In the genomic region with DNA sequence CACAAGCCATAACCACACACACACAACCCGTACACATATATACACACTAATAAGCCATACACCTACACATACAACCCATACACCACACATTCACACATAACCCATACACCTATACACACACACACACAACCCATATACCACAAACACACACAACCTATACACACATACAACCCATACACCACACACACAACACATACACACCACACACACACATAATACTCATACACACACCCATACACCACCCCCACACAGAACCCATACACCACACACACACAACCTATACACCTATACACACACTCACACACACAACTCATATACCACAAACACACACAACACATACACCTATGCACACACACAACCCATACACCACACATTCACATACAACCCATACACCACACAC, we compare ENCODE assay signal across 18 cellular contexts. TPM values are rescaled to one million over a fixed set of nuclear protein-coding genes. Genes with fewer than 3 reads are reported as not detected.
DNase-seq lines count a peak whose midpoint lies in the region; ATAC-seq and TF ChIP-seq lines count a peak whose summit lies in the region.
"Had no signal": no experiment of that assay in that cellular context is flagged by ENCODE, and none has a peak within 500 bp of the region (broad histone marks: within the 10 kb centered on the region; RNA-seq: fewer than 3 reads in every experiment).

No MANE protein-coding gene starts in this region.

- CTCF ChIA-PET in HEK293 (lab: Yijun Ruan, JAX) (no interaction called here), activated B cell treated with CpG ODN at 0.5 μM for 24 hours (lab: Charles Lee) (no interaction called here)

- intact Hi-C loops in activated B cell treated with CpG ODN at 0.5 μM for 24 hours (cut with micrococcal nuclease) = no loop called here

- H2BK120ac ChIP-seq in mesendoderm (ENCODE audit: low read depth, low read length) = no peak overlapping the region

- H3K4me3 ChIP-seq in HEK293 (ENCODE audit: low read depth, low read length) = no peak overlapping the region
- H3K4me3 ChIP-seq in KMS-11 (IDR thresholded peaks at IDR 0.05; ENCODE audit: insufficient read depth, low read depth, low read length) = no peak overlapping the region
- peak overlapping the region; percentile 3 for H3K4me3 ChIP-seq in mesendoderm (ENCODE audit: low read length)
- H3K4me3 ChIP-seq: HAP-1, PC-9 had no signal

- H3K4me1 ChIP-seq in HEK293 (ENCODE audit: control insufficient read depth, insufficient read depth, low read length) (no peaks in the 10 kb centered on the region), KMS-11 (ENCODE audit: low read depth, poor library complexity, severe bottlenecking) (peaks cover 65% of the 10 kb centered on the region), mesendoderm (ENCODE audit: control insufficient read depth, low read depth, low read length) (no peaks in the 10 kb centered on the region)
- H3K4me1 ChIP-seq: HAP-1 had no signal

- no peak overlapping the region for H2BK5ac ChIP-seq in mesendoderm (ENCODE audit: low read length)

- peak overlapping the region; percentile 95 for H3K27ac Mint-ChIP-seq in activated B cell treated with CpG ODN at 0.5 μM for 24 hours
- H3K27ac Mint-ChIP-seq in activated T-cell treated with anti-CD3 and anti-CD28 coated beads, Interleukin-2, amount 50 U/mL, for 24 hours = no peak overlapping the region

- POLR2A ChIA-PET in HEK293 (lab: Yijun Ruan, JAX) = no interaction called here
- POLR2A ChIA-PET in activated B cell treated with CpG ODN at 0.5 μM for 24 hours (lab: Charles Lee) = interaction anchor here (1.2 kb wide), 1 partner anchor 292 kb away, joined by 6 read pairs; no protein-coding TSS in a partner anchor

- H4K20me1 ChIP-seq in KMS-11 (ENCODE audit: insufficient read depth) = no peaks in the 10 kb centered on the region

- H3K56ac ChIP-seq in mesendoderm (ENCODE audit: low read length) = no peak overlapping the region

- no peak overlapping the region for H3K18ac ChIP-seq in mesendoderm (ENCODE audit: low read length)

- H2AFZ ChIP-seq in KMS-11 (ENCODE audit: low read depth) = no peak overlapping the region
- H2AFZ ChIP-seq: PC-9 had no signal

- H3K36me3 ChIP-seq in HEK293 (ENCODE audit: control insufficient read depth in 2 of 2, insufficient read depth in 1 of 2, low read length in 2 of 2) (no peaks in the 10 kb centered on the region), KMS-11 (ENCODE audit: insufficient read depth) (no peaks in the 10 kb centered on the region), mesendoderm (ENCODE audit: control insufficient read depth, insufficient read depth, low read length) (no peaks in the 10 kb centered on the region)
- H3K36me3 ChIP-seq: HAP-1 had no signal

- H3K9ac ChIP-seq in KMS-11 (peak overlapping the region; percentile 42; the same call in 1 of the 2 replicates), mesendoderm (ENCODE audit: low read length) (no peak overlapping the region)

- peaks cover 54% of the 10 kb centered on the region for H3K4me1 Mint-ChIP-seq in activated B cell treated with CpG ODN at 0.5 μM for 24 hours
- H3K4me1 Mint-ChIP-seq in activated T-cell treated with anti-CD3 and anti-CD28 coated beads, Interleukin-2, amount 50 U/mL, for 24 hours (ENCODE audit: low read depth) = no peaks in the 10 kb centered on the region

- H3K27ac ChIP-seq in HEK293 (ENCODE audit: extremely low read depth, low read depth, low read length) (no peak overlapping the region), KMS-11 (peak overlapping the region; percentile 88), mesendoderm (ENCODE audit: low read depth, low read length) (no peak overlapping the region)
- H3K27ac ChIP-seq: PC-9, RWPE1 had no signal

- no peak overlapping the region for H4K8ac ChIP-seq in mesendoderm (ENCODE audit: low read depth, low read length)

- DNase-seq in activated B cell treated with CpG ODN at 0.5 μM for 24 hours (no peak), mesendoderm (no peak), H4 (ENCODE audit: low spot score) (no peak)
- no peak for DNase-seq in activated T-cell treated with anti-CD3 and anti-CD28 coated beads, Interleukin-2, amount 50 U/mL, for 24 hours
- DNase-seq: DMS79 treated with DMSO at 0.1 percent for 48 hours, KG1, NCI-H1417, NCI-H187, NCI-H2227 treated with DMSO at 0.1 percent for 48 hours, NCI-H510A treated with DMSO at 0.1 percent for 48 hours, NCI-H774, PC-9 had no signal

- H3K9me3 Mint-ChIP-seq in activated B cell treated with CpG ODN at 0.5 μM for 24 hours = no peaks in the 10 kb centered on the region
- H3K9me3 Mint-ChIP-seq in activated T-cell treated with anti-CD3 and anti-CD28 coated beads, Interleukin-2, amount 50 U/mL, for 24 hours = peaks cover 8% of the 10 kb centered on the region

- TF ChIP-seq CTCF in HEK293 (tag by site-specific recombination; IDR thresholded peaks at IDR 0.05) (no peak), KMS-11 (conservative IDR thresholded peaks at IDR 0.05; ENCODE audit: low read depth, low read length) (no peak), activated B cell treated with CpG ODN at 0.5 μM for 24 hours (IDR thresholded peaks at IDR 0.05) (no peak)

- 100% methylated on average over 1 of the region's 1 CpG for WGBS in mesendoderm (ENCODE audit: extremely low coverage, insufficient coverage, low lambda C conversion rate)

- H3K27me3 Mint-ChIP-seq in activated B cell treated with CpG ODN at 0.5 μM for 24 hours = no peaks in the 10 kb centered on the region
- H3K27me3 Mint-ChIP-seq in activated T-cell treated with anti-CD3 and anti-CD28 coated beads, Interleukin-2, amount 50 U/mL, for 24 hours = no peaks in the 10 kb centered on the region

- H2BK15ac ChIP-seq in mesendoderm (replicated peaks; ENCODE audit: low read depth) = no peak overlapping the region

- H3K23ac ChIP-seq in mesendoderm (ENCODE audit: low read length) = no peak overlapping the region

- H3K4me3 Mint-ChIP-seq in activated B cell treated with CpG ODN at 0.5 μM for 24 hours = peak overlapping the region; percentile 55
- no peak overlapping the region for H3K4me3 Mint-ChIP-seq in activated T-cell treated with anti-CD3 and anti-CD28 coated beads, Interleukin-2, amount 50 U/mL, for 24 hours

- no peak overlapping the region for H3K4ac ChIP-seq in mesendoderm (ENCODE audit: low read depth, low read length)

- no peaks in the 10 kb centered on the region for H3K9me3 ChIP-seq in HEK293 (ENCODE audit: control insufficient read depth, insufficient read depth, low read depth, low read length)
- H3K9me3 ChIP-seq: HAP-1 had no signal

- no peaks in the 10 kb centered on the region for H3K79me1 ChIP-seq in mesendoderm (ENCODE audit: low read length)

- peak overlapping the region; percentile 31; the same call in 1 of the 2 replicates for H3K4me2 ChIP-seq in KMS-11
- H3K4me2 ChIP-seq in mesendoderm (ENCODE audit: low read length) = no peak overlapping the region
- H3K4me2 ChIP-seq: PC-9 had no signal

- H4K5ac ChIP-seq in mesendoderm (ENCODE audit: low read length) = no peak overlapping the region

- H3K79me2 ChIP-seq in KMS-11 (ENCODE audit: insufficient read depth, low read depth) = peaks cover 15% of the 10 kb centered on the region; the same call in 1 of the 2 replicates
- no peaks in the 10 kb centered on the region for H3K79me2 ChIP-seq in mesendoderm (ENCODE audit: control insufficient read depth, insufficient read depth, low read length)

- no peaks in the 10 kb centered on the region for H3K27me3 ChIP-seq in KMS-11 (ENCODE audit: insufficient read depth, low read depth)
- H3K27me3 ChIP-seq in mesendoderm (ENCODE audit: insufficient read depth, low read length, poor library complexity) = no peaks in the 10 kb centered on the region

- no peaks in the 10 kb centered on the region for H3K36me3 Mint-ChIP-seq in activated B cell treated with CpG ODN at 0.5 μM for 24 hours (ENCODE audit: low read depth)
- H3K36me3 Mint-ChIP-seq in activated T-cell treated with anti-CD3 and anti-CD28 coated beads, Interleukin-2, amount 50 U/mL, for 24 hours (ENCODE audit: low read depth) = no peaks in the 10 kb centered on the region

- H2AK5ac ChIP-seq in mesendoderm (ENCODE audit: low read length) = no peak overlapping the region

- no peak for ATAC-seq in activated B cell treated with CpG ODN at 0.5 μM for 24 hours (ENCODE audit: low read depth)
- no peak for ATAC-seq in SK-N-SH treated with all-trans-retinoic acid at 6 μM for 48 hours
- ATAC-seq in GM19452 (IDR thresholded peaks at IDR 0.05; ENCODE audit: unreplicated experiment) = no peak

TF ChIP-seq in SK-N-SH treated with all-trans-retinoic acid at 6 μM for 48 hours, 23 proteins besides CTCF, POLR2A, EP300 and RAD21 (continues in another document):
- no peak for TF ChIP-seq BACH2 (CRISPR knock-in tag; IDR thresholded peaks at IDR 0.05; ENCODE audit: borderline replicate concordance)
- TF ChIP-seq ZNF70 (CRISPR knock-in tag; IDR thresholded peaks at IDR 0.05) = no peak
- TF ChIP-seq CSRNP3 (CRISPR knock-in tag; IDR thresholded peaks at IDR 0.05) = no peak
- no peak for TF ChIP-seq ESRRG (CRISPR knock-in tag; IDR thresholded peaks at IDR 0.05)
- no peak for TF ChIP-seq RARB (CRISPR knock-in tag; IDR thresholded peaks at IDR 0.05)
- no peak for TF ChIP-seq PPARA (CRISPR knock-in tag; IDR thresholded peaks at IDR 0.05; ENCODE audit: borderline replicate concordance)
- TF ChIP-seq ZNF565 (CRISPR knock-in tag; conservative IDR thresholded peaks at IDR 0.05; ENCODE audit: low read depth) = no peak
- TF ChIP-seq ZFP3 (CRISPR knock-in tag; IDR thresholded peaks at IDR 0.05) = no peak
- TF ChIP-seq ISL1 (CRISPR knock-in tag; IDR thresholded peaks at IDR 0.05) = no peak

RNA-seq across cellular contexts. Expression of gene TMEM121, which starts 44.1 kb away (rescaled TPM):
- 0.95 and 1.6 TPM in 2 replicates for total RNA-seq in activated B cell treated with CpG ODN at 0.5 μM for 24 hours
- 0.06 TPM for polyA plus RNA-seq in mesendoderm (2013, experiment 1 of 2)
- polyA plus RNA-seq in mesendoderm (2013, experiment 2 of 2) = 0.04 TPM
- total RNA-seq in H4 (2014; rRNA removed; shearing (Covaris generic)) = 1.6 and 2.5 TPM in 2 replicates
